ENCODE assay signal across 16 cellular contexts in genomic region chr2:80869858-80870438, GRCh38.
A peak's percentile ranks its signal among the peaks of the same experiment; 100 is the strongest.
DNase-seq lines count a peak whose midpoint lies in the region; ATAC-seq, FAIRE-seq and TF ChIP-seq lines count a peak whose summit lies in the region.
"Had no signal": no experiment of that assay in that cellular context is flagged by ENCODE, and none has a peak within 500 bp of the region (broad histone marks: within the 10 kb centered on the region; RNA-seq: fewer than 3 reads in every experiment).

No MANE protein-coding gene starts in this region.

- no peaks in the 10 kb centered on the region for H3K36me3 ChIP-seq in MM.1S (replicated peaks; ENCODE audit: insufficient read depth, low read length)
- H3K36me3 ChIP-seq in K562 (ENCODE audit: control insufficient read depth, insufficient read depth, low read length): no peaks in the 10 kb centered on the region
- no peaks in the 10 kb centered on the region for H3K36me3 ChIP-seq in mesendoderm (ENCODE audit: control insufficient read depth, insufficient read depth, low read length)
- H3K36me3 ChIP-seq: BLaER1 treated with 17β-estradiol and CSF1 and Interleukin-3, amounts not matched to agents 10 nM and 100 nM had no signal

- H3K56ac ChIP-seq in mesendoderm (ENCODE audit: low read length): peak overlapping the region; percentile 51

- no peak for TF ChIP-seq CTCF in A549 (IDR thresholded peaks at IDR 0.05)
- TF ChIP-seq CTCF in MM.1S (IDR thresholded peaks at IDR 0.05; ENCODE audit: low read length): no peak
- no peak for TF ChIP-seq CTCF in K562 (IDR thresholded peaks at IDR 0.05 in 2 of 3, conservative IDR thresholded peaks at IDR 0.05 in 1 of 3; ENCODE audit: insufficient read depth in 2 of 3, low read depth in 1 of 3, low read length in 3 of 3)

- no peak overlapping the region for H4K5ac ChIP-seq in mesendoderm (ENCODE audit: low read length)

- no peak for DNase-seq in A549 (ENCODE audit: low read depth in 1 of 2, low spot score in 1 of 2)
- no peak for DNase-seq in MM.1S
- DNase-seq in K562 (ENCODE audit: extremely low read depth in 1 of 4, low spot score in 3 of 4): no peak
- DNase-seq in mesendoderm: no peak
- no peak for DNase-seq in stimulated activated CD4-positive, alpha-beta T cell treated with anti-CD3 and anti-CD28 coated beads, Interleukin-12 subunit alpha, Interleukin-12 subunit beta, amount 100 ng/mL, for 4 hours
- no peak for DNase-seq in activated T-cell treated with anti-CD3 and anti-CD28 coated beads, Interleukin-2, amount 50 U/mL, for 48 hours
- DNase-seq: 8988T; ACHN; CD4-positive, CD25-positive, alpha-beta regulatory T cell; DMS53; GF-D8; H9; KBM-7 had no signal

- H3K4ac ChIP-seq in mesendoderm (ENCODE audit: low read depth, low read length): no peak overlapping the region

- H2BK15ac ChIP-seq in mesendoderm (replicated peaks; ENCODE audit: low read depth): no peak overlapping the region

- BruUV-seq in K562 (replicated peaks; lab: Mats Ljungman, UMichigan): no TSS peak

- intact Hi-C loops in K562 (cut with micrococcal nuclease): no loop called here

- H3K4me3 ChIP-seq in A549 (no peak overlapping the region), MM.1S (ENCODE audit: low read length) (no peak overlapping the region), K562 (no peak overlapping the region), mesendoderm (ENCODE audit: low read length) (no peak overlapping the region)
- H3K4me3 ChIP-seq: BLaER1 treated with 17β-estradiol and CSF1 and Interleukin-3, amounts not matched to agents 10 nM and 100 nM had no signal

- in situ Hi-C loops in K562 (cut with MboI): no loop called here

- H3K79me2 ChIP-seq in MM.1S (ENCODE audit: low read length) (no peaks in the 10 kb centered on the region), K562 (ENCODE audit: control insufficient read depth, insufficient read depth, low read length) (no peaks in the 10 kb centered on the region), mesendoderm (ENCODE audit: control insufficient read depth, insufficient read depth, low read length) (no peaks in the 10 kb centered on the region)

- TF ChIP-seq RAD21 in A549 (conservative IDR thresholded peaks at IDR 0.05 in 1 of 2, IDR thresholded peaks at IDR 0.05 in 1 of 2) (no peak), K562 (CRISPR knock-in tag; conservative IDR thresholded peaks at IDR 0.05 in 1 of 2, IDR thresholded peaks at IDR 0.05 in 1 of 2) (no peak)

- H3K27ac ChIP-seq in A549 (no peak overlapping the region), MM.1S (ENCODE audit: low read length) (no peak overlapping the region), K562 (ENCODE audit: extremely low read depth, low read depth, low read length) (no peak overlapping the region), mesendoderm (ENCODE audit: low read depth, low read length) (no peak overlapping the region)
- H3K27ac ChIP-seq: BLaER1 treated with 17β-estradiol and CSF1 and Interleukin-3, amounts not matched to agents 10 nM and 100 nM had no signal

- H3K4me1 ChIP-seq in A549: no peaks in the 10 kb centered on the region
- H3K4me1 ChIP-seq in MM.1S (ENCODE audit: low read length): no peaks in the 10 kb centered on the region; the same call in 1 of the 2 replicates
- no peaks in the 10 kb centered on the region for H3K4me1 ChIP-seq in K562 (replicated peaks in 1 of 2; ENCODE audit: control insufficient read depth in 2 of 2, insufficient read depth in 2 of 2, low read length in 2 of 2)
- H3K4me1 ChIP-seq in mesendoderm (ENCODE audit: control insufficient read depth, low read depth, low read length): peaks cover 5% of the 10 kb centered on the region
- H3K4me1 ChIP-seq: BLaER1 treated with 17β-estradiol and CSF1 and Interleukin-3, amounts not matched to agents 10 nM and 100 nM had no signal

- CTCF ChIA-PET in A549 (lab: Yijun Ruan, JAX) (interaction anchor here (0.7 kb wide), 1 partner anchor 204 kb away, joined by 6 read pairs; no protein-coding TSS in a partner anchor), K562 (lab: Yijun Ruan, JAX; ENCODE audit: low intra/inter-chr PET ratio) (no interaction called here)

- TF ChIP-seq EP300 in A549 (IDR thresholded peaks at IDR 0.05) (no peak), K562 (IDR thresholded peaks at IDR 0.05; ENCODE audit: low read length) (no peak)

- no peak overlapping the region for H2AK5ac ChIP-seq in mesendoderm (ENCODE audit: low read length)

- no peak overlapping the region for H3K23ac ChIP-seq in mesendoderm (ENCODE audit: low read length)

- H3K79me1 ChIP-seq in mesendoderm (ENCODE audit: low read length): no peaks in the 10 kb centered on the region

- H3K9me3 ChIP-seq in A549 (0 out of 3 replicates have a peak, but pooled peaks cover 4% of the 10 kb centered on the region), MM.1S (replicated peaks; ENCODE audit: insufficient read depth, low read length) (no peaks in the 10 kb centered on the region), K562 (replicated peaks; ENCODE audit: control insufficient read depth, insufficient read depth, low read depth, low read length) (no peaks in the 10 kb centered on the region)
- H3K9me3 ChIP-seq: BLaER1 treated with 17β-estradiol and CSF1 and Interleukin-3, amounts not matched to agents 10 nM and 100 nM had no signal

- no peak overlapping the region for H2AFZ ChIP-seq in MM.1S (ENCODE audit: low read length)
- no peak overlapping the region for H2AFZ ChIP-seq in K562 (ENCODE audit: low read depth, low read length)

- H3K9ac ChIP-seq in MM.1S (ENCODE audit: low read length) (no peak overlapping the region), K562 (ENCODE audit: insufficient read depth in 1 of 2, low read depth in 2 of 2, low read length in 2 of 2) (no peak overlapping the region), mesendoderm (ENCODE audit: low read length) (no peak overlapping the region)
- H3K9ac ChIP-seq: BLaER1 treated with 17β-estradiol and CSF1 and Interleukin-3, amounts not matched to agents 10 nM and 100 nM had no signal

- no peak for ATAC-seq in A549
- no peak for ATAC-seq in K562
- no peak for ATAC-seq in GM21723 (IDR thresholded peaks at IDR 0.05; ENCODE audit: unreplicated experiment)

- H3K27me3 ChIP-seq in MM.1S (replicated peaks; ENCODE audit: insufficient read depth, low read length) (no peaks in the 10 kb centered on the region), K562 (ENCODE audit: control insufficient read depth in 2 of 2, insufficient read depth in 2 of 2, low read length in 2 of 2) (no peaks in the 10 kb centered on the region), mesendoderm (ENCODE audit: insufficient read depth, low read length, poor library complexity) (no peaks in the 10 kb centered on the region)
- H3K27me3 ChIP-seq: BLaER1 treated with 17β-estradiol and CSF1 and Interleukin-3, amounts not matched to agents 10 nM and 100 nM had no signal

- no peaks in the 10 kb centered on the region for H4K20me1 ChIP-seq in MM.1S (ENCODE audit: insufficient read depth, low read length)
- H4K20me1 ChIP-seq in K562 (replicated peaks; ENCODE audit: control insufficient read depth, insufficient read depth, low read length): no peaks in the 10 kb centered on the region
- H4K20me1 ChIP-seq: BLaER1 treated with 17β-estradiol and CSF1 and Interleukin-3, amounts not matched to agents 10 nM and 100 nM had no signal

- H3K9me2 ChIP-seq in MM.1S (replicated peaks; ENCODE audit: insufficient read depth, low read length): no peaks in the 10 kb centered on the region

- no peak overlapping the region for H2BK120ac ChIP-seq in mesendoderm (ENCODE audit: low read depth, low read length)

- H3K18ac ChIP-seq in mesendoderm (ENCODE audit: low read length): no peak overlapping the region

- FAIRE-seq in A549 (lab: Jason Lieb, UNC) (no peak), K562 (lab: Jason Lieb, UNC) (no peak)
- FAIRE-seq: HTR-8/SVneo had no signal

- POLR2A ChIA-PET in A549 (lab: Yijun Ruan, JAX) (no interaction called here), K562 (lab: Yijun Ruan, JAX) (interaction anchor here (0.6 kb wide), 1 partner anchor 415 kb away, joined by 3 read pairs; no protein-coding TSS in a partner anchor)

- H2BK5ac ChIP-seq in mesendoderm (ENCODE audit: low read length): peak overlapping the region; percentile 1

- no peak overlapping the region for H4K8ac ChIP-seq in mesendoderm (ENCODE audit: low read depth, low read length)

- no peaks in the 10 kb centered on the region for H3F3A ChIP-seq in MM.1S (ENCODE audit: insufficient read depth, low read length)

- WGBS in A549 (ENCODE audit: missing lambda C conversion rate): 6% methylated on average over 7 of the region's 7 CpGs
- WGBS in K562 (ENCODE audit: insufficient coverage, low coverage, missing lambda C conversion rate): 0% methylated on average over 7 of the region's 7 CpGs
- WGBS in mesendoderm (ENCODE audit: extremely low coverage, insufficient coverage, low lambda C conversion rate): no CpG with 5 or more reads among the region's 7 CpGs

- TF ChIP-seq POLR2A in A549 (IDR thresholded peaks at IDR 0.05; ENCODE audit: low read length) (no peak), K562 (conservative IDR thresholded peaks at IDR 0.05) (no peak)

- H3K9me1 ChIP-seq in K562 (ENCODE audit: control insufficient read depth, insufficient read depth, low read length): no peaks in the 10 kb centered on the region

- no peak overlapping the region for H3K4me2 ChIP-seq in A549
- peak overlapping the region; percentile 18; the same call in 1 of the 2 replicates for H3K4me2 ChIP-seq in MM.1S (ENCODE audit: low read depth, low read length)
- H3K4me2 ChIP-seq in K562 (ENCODE audit: insufficient read depth, low read length): no peak overlapping the region
- H3K4me2 ChIP-seq in mesendoderm (ENCODE audit: low read length): no peak overlapping the region
- H3K4me2 ChIP-seq: BLaER1 treated with 17β-estradiol and CSF1 and Interleukin-3, amounts not matched to agents 10 nM and 100 nM had no signal

TF ChIP-seq in A549, 52 proteins besides CTCF, POLR2A, EP300 and RAD21:
- TF ChIP-seq MAFK (IDR thresholded peaks at IDR 0.05; ENCODE audit: partially characterized antibody) (peak; percentile 51), HDAC2 (IDR thresholded peaks at IDR 0.05) (no peak), FOSB (CRISPR knock-in tag; IDR thresholded peaks at IDR 0.05) (no peak)

TF ChIP-seq in K562, 482 proteins besides CTCF, POLR2A, EP300 and RAD21:
- TF ChIP-seq SLC30A9 (CRISPR knock-in tag; IDR thresholded peaks at IDR 0.05) (no peak), ATF7 (IDR thresholded peaks at IDR 0.05) (no peak), TGIF2 (CRISPR knock-in tag; IDR thresholded peaks at IDR 0.05) (no peak), ZNF316 (IDR thresholded peaks at IDR 0.05) (peak; percentile 15; the same call in 1 of the 2 replicates)

Comparison
In these comparisons a context has a peak if more than half of its experiments do, and no peak if none do; other contexts are left out.
1. Of the 35 proteins assayed by ChIP-seq in both K562 and A549: peak only in K562: none; only in A549: MAFK; in both: none; in neither: 34.